ENCODE assay signal across 24 cellular contexts in the genomic region with DNA sequence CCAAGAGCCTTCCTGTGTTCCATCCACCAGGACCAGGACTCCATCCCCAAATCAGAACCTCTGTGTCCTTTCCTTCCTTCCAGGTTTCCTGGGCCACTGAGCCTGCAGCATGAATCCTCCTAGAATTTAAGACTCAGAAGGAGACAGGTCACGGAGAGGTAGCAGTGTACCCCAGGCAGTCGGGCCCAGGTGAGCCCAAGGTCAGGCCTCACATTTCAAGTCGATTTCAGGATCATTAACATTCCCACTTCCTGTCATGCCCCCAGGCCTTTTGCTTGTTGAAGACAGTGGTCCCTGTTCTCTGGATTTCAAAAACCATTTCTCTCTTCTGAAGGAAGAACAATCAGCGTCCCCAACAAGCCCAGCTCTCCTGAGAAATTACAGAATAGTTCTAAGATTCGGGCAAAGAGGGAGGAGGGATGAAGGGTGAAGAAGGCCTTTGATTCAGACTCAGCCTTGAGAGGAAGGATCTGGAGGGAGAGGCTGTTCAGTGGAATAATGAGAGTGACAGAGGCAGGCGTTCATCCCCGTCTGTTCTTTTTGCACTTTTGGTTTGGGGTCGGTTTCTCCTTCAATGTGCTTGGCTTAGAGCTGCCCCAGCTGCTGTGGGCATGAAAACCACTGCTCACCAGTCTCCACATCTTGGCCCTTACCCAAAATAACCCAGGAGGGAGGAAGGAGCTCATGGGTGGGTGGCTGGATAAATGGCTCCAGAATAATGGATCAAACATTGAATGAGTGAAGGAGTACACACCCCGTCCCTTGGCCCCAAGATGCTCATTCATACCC.
"Had no signal": no experiment of that assay in that cellular context is flagged by ENCODE, and none has a peak within 500 bp of the region (broad histone marks: within the 10 kb centered on the region; RNA-seq: fewer than 3 reads in every experiment).

No MANE protein-coding gene starts in this region.

- H3K9me3 ChIP-seq: adrenal gland, MG63, SJSA1 had no signal

- H3K36me3 ChIP-seq: adrenal gland, MG63, SJSA1 had no signal

- H3K27me3 ChIP-seq: adrenal gland, MG63, SJSA1 had no signal

- ATAC-seq: activated CD4-positive, alpha-beta T cell treated with anti-CD3 and anti-CD28 coated beads for 36 hours; activated T-helper 17 cell treated with anti-CD3 and anti-CD28 coated beads, Interleukin-2, amount 50 U/mL, for 72 hours; SK-N-SH treated with all-trans-retinoic acid at 6 μM for 48 hours had no signal

- H3K27ac ChIP-seq: adrenal gland, SJSA1, VCaP had no signal

- H3K4me3 ChIP-seq: adrenal gland, MG63, SJSA1 had no signal

- H3K4me1 ChIP-seq: adrenal gland, SJSA1 had no signal

- DNase-seq: activated CD4-positive, alpha-beta memory T cell treated with anti-CD3 and anti-CD28 coated beads, Interleukin-2, amount 10 ng/mL, durations not matched to agents 7 days and 5 days; activated CD4-positive, alpha-beta T cell treated with anti-CD3 and anti-CD28 coated beads for 36 hours; activated CD4-positive, alpha-beta T cell treated with anti-CD3 and anti-CD28 coated beads, Interleukin-2, amount 50 U/mL, for 1 hour; activated gamma-delta T cell; activated naive CD4-positive, alpha-beta T cell treated with anti-CD3 and anti-CD28 coated beads for 36 hours; activated T-cell treated with anti-CD3 and anti-CD28 coated beads for 4 hours; activated T-cell treated with anti-CD3 and anti-CD28 coated beads, Interleukin-2, amount 50 U/mL, for 48 hours; adrenal gland; anterior cingulate cortex; MG63; MV-4-11; NCI-H1092 treated with DMSO at 0.1 percent for 48 hours; NCI-H1417 treated with DMSO at 0.1 percent for 48 hours; NCI-H1694 treated with DMSO at 0.1 percent for 48 hours; NCI-H2029 treated with DMSO at 0.1 percent for 48 hours; NCI-H446; NCI-H524; SHP77; SW 1271; T-helper 9 cell had no signal
